ENCODE assay signal across 1 cellular context in genomic region chr12:59345406-59345805, GRCh38.
TF ChIP-seq lines count a peak whose summit lies in the region.

No MANE protein-coding gene starts in this region.

TF ChIP-seq in GM23338, 12 proteins besides CTCF, POLR2A, EP300 and RAD21 (continued from another document):
- TF ChIP-seq ZNF114 (CRISPR knock-in tag; IDR thresholded peaks at IDR 0.05) = no peak
- TF ChIP-seq REST (IDR thresholded peaks at IDR 0.05; ENCODE audit: unreplicated experiment) = no peak
- TF ChIP-seq ZNF331 (CRISPR knock-in tag; IDR thresholded peaks at IDR 0.05; ENCODE audit: low read depth) = no peak
- no peak for TF ChIP-seq EZH2phosphoT487 (IDR thresholded peaks at IDR 0.05; ENCODE audit: unreplicated experiment)
